In the genomic region with DNA sequence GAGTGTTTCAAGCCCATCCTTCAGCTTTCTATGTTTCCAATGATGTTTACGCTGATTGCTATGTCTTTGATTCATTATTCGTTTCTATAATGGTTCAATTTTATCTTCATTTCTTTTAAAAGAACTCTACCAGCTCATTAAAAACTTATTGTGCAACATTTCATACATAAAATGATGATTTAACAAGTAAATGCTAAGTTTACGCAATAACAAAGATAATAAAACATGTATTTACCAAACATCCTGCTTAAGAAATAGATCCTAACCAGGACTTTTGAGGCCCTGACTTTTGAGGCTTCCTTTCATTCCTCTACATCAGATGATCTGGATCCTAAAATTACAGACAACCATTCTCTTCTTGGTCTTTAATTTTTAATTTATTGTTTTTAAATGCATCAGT, we compare ENCODE assay signal across 37 cellular contexts.
"Had no signal": no experiment of that assay in that cellular context is flagged by ENCODE, and none has a peak within 500 bp of the region (broad histone marks: within the 10 kb centered on the region; RNA-seq: fewer than 3 reads in every experiment).

No MANE protein-coding gene starts in this region.

- H3K27me3 ChIP-seq: ascending aorta, cardiac muscle cell had no signal

- FAIRE-seq: bronchial epithelial cell, TTC549 had no signal

- H3K4me3 Mint-ChIP-seq: activated B cell treated with CpG ODN at 0.5 μM for 24 hours; activated CD4-positive, alpha-beta memory T cell treated with anti-CD3 and anti-CD28 coated beads, Interleukin-2, amount 10 ng/mL, durations not matched to agents 7 days and 5 days; activated CD4-positive, alpha-beta T cell treated with anti-CD3 and anti-CD28 coated beads, Interleukin-2, amount 10 ng/mL, durations not matched to agents 24 days and 14 days; activated naive CD4-positive, alpha-beta T cell treated with anti-CD3 and anti-CD28 coated beads, Interleukin-2, amount 10 ng/mL, durations not matched to agents 7 days and 5 days; activated naive CD4-positive, alpha-beta T cell treated with anti-CD3 and anti-CD28 coated beads, Interleukin-2, amount 50 U/mL, for 24 hours; activated naive CD8-positive, alpha-beta T cell; activated naive CD8-positive, alpha-beta T cell treated with anti-CD3 and anti-CD28 coated beads, Interleukin-2, amount 10 ng/mL, durations not matched to agents 7 days and 5 days; activated naive CD8-positive, alpha-beta T cell treated with anti-CD3 and anti-CD28 coated beads, Interleukin-2, amount 50 U/mL, for 24 hours; activated T-cell treated with anti-CD3 and anti-CD28 coated beads, Interleukin-2, amount 50 U/mL, for 4 hours; activated T-cell treated with anti-CD3 and anti-CD28 coated beads, Interleukin-2, amount 50 U/mL, for 72 hours; activated T-helper 1 cell treated with anti-CD3 and anti-CD28 coated beads, Interleukin-12 subunit alpha, Interleukin-12 subunit beta, Interleukin-2, Interleukin-4 antibody, amounts not matched to agents 30 ng/mL and 10 ng/mL and 1 ng/mL, durations not matched to agents 14 hours and 24 hours and 36 hours; activated T-helper 17 cell treated with anti-CD3 and anti-CD28 coated beads, Interleukin-2, amount 50 U/mL, for 72 hours; brain; central memory CD8-positive, alpha-beta T cell; T-helper 1 cell treated with Interleukin-12 subunit alpha and Interleukin-12 subunit beta and Interleukin-4 antibody, amounts not matched to agents 30 μg/mL and 1 μg/mL, for 36 hours; T-helper 2 cell treated with Interferon-gamma antibody and Interleukin-4, amounts not matched to agents 5 μg/mL and 100 μg/mL, for 36 hours had no signal

- H3K4me1 Mint-ChIP-seq: activated B cell treated with CpG ODN at 0.5 μM for 24 hours; activated CD4-positive, alpha-beta memory T cell treated with anti-CD3 and anti-CD28 coated beads, Interleukin-2, amount 10 ng/mL, durations not matched to agents 7 days and 5 days; activated CD4-positive, alpha-beta T cell treated with anti-CD3 and anti-CD28 coated beads, Interleukin-2, amount 10 ng/mL, durations not matched to agents 24 days and 14 days; activated naive CD4-positive, alpha-beta T cell treated with anti-CD3 and anti-CD28 coated beads, Interleukin-2, amount 10 ng/mL, durations not matched to agents 7 days and 5 days; activated naive CD4-positive, alpha-beta T cell treated with anti-CD3 and anti-CD28 coated beads, Interleukin-2, amount 50 U/mL, for 24 hours; activated naive CD8-positive, alpha-beta T cell treated with anti-CD3 and anti-CD28 coated beads, Interleukin-2, amount 10 ng/mL, durations not matched to agents 7 days and 5 days; activated naive CD8-positive, alpha-beta T cell treated with anti-CD3 and anti-CD28 coated beads, Interleukin-2, amount 50 U/mL, for 24 hours; activated T-helper 17 cell treated with anti-CD3 and anti-CD28 coated beads, Interleukin-2, amount 50 U/mL, for 72 hours; brain; central memory CD8-positive, alpha-beta T cell had no signal

- H3K27me3 Mint-ChIP-seq: activated B cell treated with CpG ODN at 0.5 μM for 24 hours; activated CD4-positive, alpha-beta memory T cell treated with anti-CD3 and anti-CD28 coated beads, Interleukin-2, amount 10 ng/mL, durations not matched to agents 7 days and 5 days; activated CD4-positive, alpha-beta T cell treated with anti-CD3 and anti-CD28 coated beads, Interleukin-2, amount 10 ng/mL, durations not matched to agents 24 days and 14 days; activated naive CD4-positive, alpha-beta T cell treated with anti-CD3 and anti-CD28 coated beads, Interleukin-2, amount 10 ng/mL, durations not matched to agents 7 days and 5 days; activated naive CD4-positive, alpha-beta T cell treated with anti-CD3 and anti-CD28 coated beads, Interleukin-2, amount 50 U/mL, for 24 hours; activated naive CD8-positive, alpha-beta T cell; activated naive CD8-positive, alpha-beta T cell treated with anti-CD3 and anti-CD28 coated beads, Interleukin-2, amount 10 ng/mL, durations not matched to agents 7 days and 5 days; activated naive CD8-positive, alpha-beta T cell treated with anti-CD3 and anti-CD28 coated beads, Interleukin-2, amount 50 U/mL, for 24 hours; activated T-helper 17 cell treated with anti-CD3 and anti-CD28 coated beads, Interleukin-2, amount 50 U/mL, for 72 hours; central memory CD8-positive, alpha-beta T cell had no signal

- H3K36me3 ChIP-seq: ascending aorta, cardiac muscle cell had no signal

- H3K4me1 ChIP-seq: ascending aorta had no signal

- DNase-seq: activated B cell treated with CpG ODN at 0.5 μM for 24 hours; activated CD4-positive, alpha-beta memory T cell treated with anti-CD3 and anti-CD28 coated beads, Interleukin-2, amount 10 ng/mL, durations not matched to agents 7 days and 5 days; activated CD4-positive, alpha-beta T cell treated with anti-CD3 and anti-CD28 coated beads for 4 hours; activated CD4-positive, alpha-beta T cell treated with anti-CD3 and anti-CD28 coated beads, Interleukin-2, amount 10 ng/mL, durations not matched to agents 24 days and 14 days; activated CD4-positive, alpha-beta T cell treated with anti-CD3 and anti-CD28 coated beads, Interleukin-2, amount 50 U/mL, for 48 hours; activated CD4-positive, CD25-positive, alpha-beta regulatory T cell treated with anti-CD3 and anti-CD28 coated beads, Interleukin-2, amount 50 U/mL, for 72 hours; activated CD8-positive, alpha-beta memory T cell treated with anti-CD3 and anti-CD28 coated beads, Interleukin-2, amount 50 U/mL, for 4 hours; activated effector memory CD4-positive, alpha-beta T cell treated with anti-CD3 and anti-CD28 coated beads, Interleukin-2, amount 50 U/mL, for 16 hours; activated gamma-delta T cell treated with Interleukin-2 at 50 U/mL for 16 hours; activated naive CD4-positive, alpha-beta T cell; activated naive CD4-positive, alpha-beta T cell treated with anti-CD3 and anti-CD28 coated beads, Interleukin-2, amount 10 ng/mL, durations not matched to agents 7 days and 5 days; activated naive CD8-positive, alpha-beta T cell treated with anti-CD3 and anti-CD28 coated beads, Interleukin-2, amount 10 ng/mL, durations not matched to agents 7 days and 5 days; activated naive CD8-positive, alpha-beta T cell treated with anti-CD3 and anti-CD28 coated beads, Interleukin-2, amount 50 U/mL, for 24 hours; activated T-cell treated with anti-CD3 and anti-CD28 coated beads for 4 hours; activated T-cell treated with anti-CD3 and anti-CD28 coated beads, Interleukin-2, amount 50 U/mL, for 1 hour; activated T-cell treated with anti-CD3 and anti-CD28 coated beads, Interleukin-2, amount 50 U/mL, for 4 hours; activated T-cell treated with anti-CD3 and anti-CD28 coated beads, Interleukin-2, amount 50 U/mL, for 72 hours; amygdala; anterior cingulate cortex; caudate nucleus; cerebellar nuclear complex; T-helper 1 cell; T-helper 2 cell; T-helper 9 cell had no signal

- ATAC-seq: activated naive CD8-positive, alpha-beta T cell treated with anti-CD3 and anti-CD28 coated beads, Interleukin-2, amount 50 U/mL, for 24 hours; activated T-cell treated with anti-CD3 and anti-CD28 coated beads, Interleukin-2, amount 50 U/mL, for 4 hours; activated T-cell treated with anti-CD3 and anti-CD28 coated beads, Interleukin-2, amount 50 U/mL, for 72 hours; activated T-helper 17 cell treated with anti-CD3 and anti-CD28 coated beads, Interleukin-2, amount 50 U/mL, for 72 hours had no signal

- H3K4me3 ChIP-seq: ascending aorta, cardiac muscle cell had no signal

- H3K27ac Mint-ChIP-seq: activated B cell treated with CpG ODN at 0.5 μM for 24 hours; activated CD4-positive, alpha-beta memory T cell treated with anti-CD3 and anti-CD28 coated beads, Interleukin-2, amount 10 ng/mL, durations not matched to agents 7 days and 5 days; activated CD4-positive, alpha-beta T cell treated with anti-CD3 and anti-CD28 coated beads, Interleukin-2, amount 10 ng/mL, durations not matched to agents 24 days and 14 days; activated naive CD4-positive, alpha-beta T cell treated with anti-CD3 and anti-CD28 coated beads, Interleukin-2, amount 10 ng/mL, durations not matched to agents 7 days and 5 days; activated naive CD4-positive, alpha-beta T cell treated with anti-CD3 and anti-CD28 coated beads, Interleukin-2, amount 50 U/mL, for 24 hours; activated naive CD8-positive, alpha-beta T cell; activated naive CD8-positive, alpha-beta T cell treated with anti-CD3 and anti-CD28 coated beads, Interleukin-2, amount 10 ng/mL, durations not matched to agents 7 days and 5 days; activated naive CD8-positive, alpha-beta T cell treated with anti-CD3 and anti-CD28 coated beads, Interleukin-2, amount 50 U/mL, for 24 hours; activated T-cell treated with anti-CD3 and anti-CD28 coated beads, Interleukin-2, amount 50 U/mL, for 72 hours; activated T-helper 1 cell treated with anti-CD3 and anti-CD28 coated beads, Interleukin-12 subunit alpha, Interleukin-12 subunit beta, Interleukin-2, Interleukin-4 antibody, amounts not matched to agents 30 ng/mL and 10 ng/mL and 1 ng/mL, durations not matched to agents 14 hours and 24 hours and 36 hours; activated T-helper 17 cell treated with anti-CD3 and anti-CD28 coated beads, Interleukin-2, amount 50 U/mL, for 72 hours; T-helper 1 cell treated with Interleukin-12 subunit alpha and Interleukin-12 subunit beta and Interleukin-4 antibody, amounts not matched to agents 30 μg/mL and 1 μg/mL, for 36 hours; T-helper 2 cell treated with Interferon-gamma antibody and Interleukin-4, amounts not matched to agents 5 μg/mL and 100 μg/mL, for 36 hours had no signal

- H3K36me3 Mint-ChIP-seq: activated naive CD4-positive, alpha-beta T cell treated with anti-CD3 and anti-CD28 coated beads, Interleukin-2, amount 10 ng/mL, durations not matched to agents 7 days and 5 days; activated naive CD4-positive, alpha-beta T cell treated with anti-CD3 and anti-CD28 coated beads, Interleukin-2, amount 50 U/mL, for 24 hours; activated naive CD8-positive, alpha-beta T cell; activated naive CD8-positive, alpha-beta T cell treated with anti-CD3 and anti-CD28 coated beads, Interleukin-2, amount 10 ng/mL, durations not matched to agents 7 days and 5 days; brain had no signal

- H3K27ac ChIP-seq: ascending aorta, cardiac muscle cell, VCaP had no signal
